11 cellular contexts compared by ENCODE assay signal in genomic region chr20:49913399-49914047, GRCh38. TPM values are rescaled to one million over a fixed set of nuclear protein-coding genes. Genes with fewer than 3 reads are reported as not detected.
DNase-seq lines count a peak whose midpoint lies in the region; ATAC-seq and TF ChIP-seq lines count a peak whose summit lies in the region.
"Had no signal": no experiment of that assay in that cellular context is flagged by ENCODE, and none has a peak within 500 bp of the region (broad histone marks: within the 10 kb centered on the region; RNA-seq: fewer than 3 reads in every experiment).

No MANE protein-coding gene starts in this region.

- H3K27me3 ChIP-seq in SK-N-SH (ENCODE audit: insufficient read depth): no peaks in the 10 kb centered on the region
- no peaks in the 10 kb centered on the region for H3K27me3 ChIP-seq in smooth muscle cell (ENCODE audit: low read depth)
- H3K27me3 ChIP-seq: cardiac muscle cell had no signal

- H4K20me1 ChIP-seq in SK-N-SH (ENCODE audit: insufficient read depth) (peaks cover 49% of the 10 kb centered on the region), smooth muscle cell (ENCODE audit: low read depth) (peaks cover 63% of the 10 kb centered on the region)

- no peaks in the 10 kb centered on the region for H3K9me2 ChIP-seq in SK-N-SH

- H3K36me3 ChIP-seq in SK-N-SH (replicated peaks in 1 of 2; ENCODE audit: control insufficient read depth in 1 of 2, insufficient read depth in 2 of 2, low read length in 1 of 2) (peaks cover 0 to 11% of the 10 kb centered on the region in 2 experiments), smooth muscle cell (ENCODE audit: low read depth) (no peaks in the 10 kb centered on the region)
- H3K36me3 ChIP-seq: cardiac muscle cell had no signal

- TF ChIP-seq RAD21 in SK-N-SH (IDR thresholded peaks at IDR 0.05; ENCODE audit: low read length): no peak

- H3K36me3 Mint-ChIP-seq in activated CD8-positive, alpha-beta T cell treated with anti-CD3 and anti-CD28 coated beads for 36 hours (ENCODE audit: low read depth): peaks cover 1% of the 10 kb centered on the region

- POLR2A ChIA-PET in SK-N-SH (lab: Yijun Ruan, JAX): no interaction called here
- POLR2A ChIA-PET in activated CD8-positive, alpha-beta T cell treated with anti-CD3 and anti-CD28 coated beads for 36 hours (lab: Charles Lee): interaction anchor here (0.6 to 1.1 kb wide), 4 partner anchors 9 to 317 kb away, joined by 3 to 5 read pairs (median 3); no protein-coding TSS in a partner anchor

- TF ChIP-seq CTCF in SK-N-SH (IDR thresholded peaks at IDR 0.05) (no peak), smooth muscle cell (IDR thresholded peaks at IDR 0.05; ENCODE audit: borderline replicate concordance, insufficient read depth, poor library complexity, severe bottlenecking) (no peak)
- no peak for TF ChIP-seq CTCF in activated CD8-positive, alpha-beta T cell treated with anti-CD3 and anti-CD28 coated beads for 36 hours (IDR thresholded peaks at IDR 0.05)

- H3K4me2 ChIP-seq in SK-N-SH: peak overlapping the region; percentile 98
- peak overlapping the region; percentile 95 for H3K4me2 ChIP-seq in smooth muscle cell

- H3K9me3 Mint-ChIP-seq in activated CD8-positive, alpha-beta T cell treated with anti-CD3 and anti-CD28 coated beads for 36 hours: no peaks in the 10 kb centered on the region

- WGBS in SK-N-SH (ENCODE audit: low lambda C conversion rate): 82% methylated on average over 16 of the region's 16 CpGs
- 77% methylated on average over 16 of the region's 16 CpGs for WGBS in smooth muscle cell (ENCODE audit: low lambda C conversion rate)

- peak overlapping the region; percentile 95 for H3K4me3 Mint-ChIP-seq in activated CD8-positive, alpha-beta T cell treated with anti-CD3 and anti-CD28 coated beads for 36 hours

- H3K4me3 ChIP-seq in SK-N-SH (ENCODE audit: low read depth in 2 of 2, low read length in 1 of 2) (peak overlapping the region; percentile 89 to 97; a peak in 3 of 4 replicates), smooth muscle cell (peak overlapping the region; percentile 94)

- intact Hi-C loops in activated CD8-positive, alpha-beta T cell treated with anti-CD3 and anti-CD28 coated beads for 36 hours (cut with micrococcal nuclease): no loop called here

- H3K79me2 ChIP-seq in SK-N-SH (ENCODE audit: insufficient read depth): peaks cover 66% of the 10 kb centered on the region
- H3K79me2 ChIP-seq in smooth muscle cell (ENCODE audit: low read depth): peaks cover 64% of the 10 kb centered on the region

- CTCF ChIA-PET in SK-N-SH (lab: Yijun Ruan, JAX): interaction anchor here (1.3 to 3.3 kb wide), 5 partner anchors 23 to 158 kb away, joined by 4 to 11 read pairs (median 5); partner anchors contain the start of gene RNF114
- CTCF ChIA-PET in activated CD8-positive, alpha-beta T cell treated with anti-CD3 and anti-CD28 coated beads for 36 hours (lab: Charles Lee): interaction anchor here (1.0 to 7.7 kb wide), 9 partner anchors 12 to 373 kb away, joined by 3 to 40 read pairs (median 3); no protein-coding TSS in a partner anchor

- peaks cover 30% of the 10 kb centered on the region for H3K4me1 Mint-ChIP-seq in activated CD8-positive, alpha-beta T cell treated with anti-CD3 and anti-CD28 coated beads for 36 hours (ENCODE audit: low read depth)

- peak overlapping the region; percentile 98; the same call in 1 of the 2 replicates for H3K9ac ChIP-seq in SK-N-SH
- H3K9ac ChIP-seq in smooth muscle cell (ENCODE audit: low read depth): no peak overlapping the region

- DNase-seq in SK-N-SH: no peak
- no peak for DNase-seq in activated CD8-positive, alpha-beta T cell treated with anti-CD3 and anti-CD28 coated beads for 36 hours
- peak; percentile 55 to 77 for DNase-seq in hippocampal formation (lab: John Stamatoyannopoulos, UW)
- no peak for DNase-seq in smooth muscle cell (lab: John Stamatoyannopoulos, UW; ENCODE audit: unreplicated experiment)
- DNase-seq in dermis blood vessel endothelial cell: no peak
- DNase-seq: left ventricle myocardium superior, T-helper 9 cell had no signal

- H3K4me1 ChIP-seq in SK-N-SH (ENCODE audit: control insufficient read depth in 1 of 2, insufficient read depth in 2 of 2, low read depth in 1 of 2, low read length in 1 of 2): peaks cover 0 to 19% of the 10 kb centered on the region in 2 experiments; a peak in 1 of 4 replicates
- peaks cover 21% of the 10 kb centered on the region for H3K4me1 ChIP-seq in smooth muscle cell (ENCODE audit: low read depth)

- no peak for TF ChIP-seq EP300 in SK-N-SH (IDR thresholded peaks at IDR 0.05; ENCODE audit: borderline replicate concordance in 1 of 2, low read depth in 1 of 2, low read length in 1 of 2)

- no peaks in the 10 kb centered on the region for H3K9me3 ChIP-seq in SK-N-SH
- H3K9me3 ChIP-seq in smooth muscle cell (replicated peaks; ENCODE audit: low read depth): no peaks in the 10 kb centered on the region

- H2AFZ ChIP-seq in SK-N-SH (ENCODE audit: low read depth) (no peak overlapping the region), smooth muscle cell (ENCODE audit: low read depth) (no peak overlapping the region)

- H3K27me3 Mint-ChIP-seq in activated CD8-positive, alpha-beta T cell treated with anti-CD3 and anti-CD28 coated beads for 36 hours: no peaks in the 10 kb centered on the region

- H3K27ac ChIP-seq in SK-N-SH (ENCODE audit: low read depth in 2 of 2, low read length in 1 of 2) (no peak overlapping the region), smooth muscle cell (ENCODE audit: low read depth) (peak overlapping the region; percentile 100)

- ATAC-seq in SK-N-SH treated with all-trans-retinoic acid at 6 μM for 48 hours: no peak
- ATAC-seq in activated CD8-positive, alpha-beta T cell treated with anti-CD3 and anti-CD28 coated beads for 36 hours: no peak
- no peak for ATAC-seq in HG02885 (IDR thresholded peaks at IDR 0.05; ENCODE audit: poor library complexity, unreplicated experiment)
- no peak for ATAC-seq in GM21423 (IDR thresholded peaks at IDR 0.05; ENCODE audit: unreplicated experiment)
- ATAC-seq: left ventricle myocardium superior had no signal

- H3F3A ChIP-seq in SK-N-SH (replicated peaks; ENCODE audit: insufficient read depth): peaks cover 9% of the 10 kb centered on the region
- H3F3A ChIP-seq in smooth muscle cell (ENCODE audit: low read depth): peaks cover 5% of the 10 kb centered on the region

- H3K27ac Mint-ChIP-seq in activated CD8-positive, alpha-beta T cell treated with anti-CD3 and anti-CD28 coated beads for 36 hours: peak overlapping the region; percentile 80

TF ChIP-seq in SK-N-SH, 30 proteins besides CTCF, POLR2A, EP300 and RAD21 (continues in another document):
- no peak for TF ChIP-seq FOXM1 (IDR thresholded peaks at IDR 0.05; ENCODE audit: low read depth)
- TF ChIP-seq JUND (IDR thresholded peaks at IDR 0.05): no peak

TF ChIP-seq in SK-N-SH treated with all-trans-retinoic acid at 6 μM for 48 hours, 23 proteins besides CTCF, POLR2A, EP300 and RAD21:
- no peak for TF ChIP-seq RARB (CRISPR knock-in tag; IDR thresholded peaks at IDR 0.05)
- TF ChIP-seq TOX (CRISPR knock-in tag; IDR thresholded peaks at IDR 0.05; ENCODE audit: borderline replicate concordance): no peak
- no peak for TF ChIP-seq ZC3H10 (CRISPR knock-in tag; IDR thresholded peaks at IDR 0.05)
- TF ChIP-seq ARNTL (CRISPR knock-in tag; IDR thresholded peaks at IDR 0.05; ENCODE audit: borderline replicate concordance, low read depth): no peak
- TF ChIP-seq PPARA (CRISPR knock-in tag; IDR thresholded peaks at IDR 0.05; ENCODE audit: borderline replicate concordance): no peak
- TF ChIP-seq OSR1 (CRISPR knock-in tag; IDR thresholded peaks at IDR 0.05): no peak
- no peak for TF ChIP-seq BACH2 (CRISPR knock-in tag; IDR thresholded peaks at IDR 0.05; ENCODE audit: borderline replicate concordance)
- no peak for TF ChIP-seq CSDC2 (CRISPR knock-in tag; IDR thresholded peaks at IDR 0.05)
- no peak for TF ChIP-seq ISL1 (CRISPR knock-in tag; IDR thresholded peaks at IDR 0.05)

RNA-seq across cellular contexts. Expression of gene SPATA2, which starts 1.8 kb away (rescaled TPM):
- 5.8 and 7.2 TPM in 2 replicates for polyA plus RNA-seq in SK-N-SH (2012; rRNA removed)
- 4.6 and 5.7 TPM in 2 replicates for polyA plus RNA-seq in SK-N-SH (2012; cell fraction: cytosol; rRNA removed)
- polyA plus RNA-seq in SK-N-SH (2012; cell fraction: nucleus; rRNA removed): 7.8 and 8.4 TPM in 2 replicates
- 1 to 10 TPM; 6.2 to 7.4 TPM for total RNA-seq in activated CD8-positive, alpha-beta T cell treated with anti-CD3 and anti-CD28 coated beads for 36 hours
- total RNA-seq in smooth muscle cell: 3.3 and 3.9 TPM in 2 replicates
- polyA plus RNA-seq in smooth muscle cell: 9.1 and 9.9 TPM in 2 replicates
- total RNA-seq in dermis blood vessel endothelial cell: 1.2 and 2.4 TPM in 2 replicates

RNA-seq across cellular contexts. Expression of gene RNF114, which starts 22.7 kb away (rescaled TPM):
- polyA plus RNA-seq in SK-N-SH (2012; rRNA removed) (30.2 and 55.0 TPM in 2 replicates), smooth muscle cell (80.5 and 87.2 TPM in 2 replicates)
- polyA plus RNA-seq in SK-N-SH (2012; cell fraction: cytosol; rRNA removed): 37.4 and 52.4 TPM in 2 replicates
- 53.4 and 58.8 TPM in 2 replicates for polyA plus RNA-seq in SK-N-SH (2012; cell fraction: nucleus; rRNA removed)
- 10 to 100 TPM; 68.4 to 70.5 TPM for total RNA-seq in activated CD8-positive, alpha-beta T cell treated with anti-CD3 and anti-CD28 coated beads for 36 hours
- total RNA-seq in smooth muscle cell (54.2 and 62.7 TPM in 2 replicates), dermis blood vessel endothelial cell (69.4 and 169 TPM in 2 replicates)

Comparison
In these comparisons a context has a peak if more than half of its experiments do, and no peak if none do; other contexts are left out.
1. DNase-seq: peak in hippocampal formation (2 of 2); none in SK-N-SH (single experiment), activated CD8-positive, alpha-beta T cell treated with anti-CD3 and anti-CD28 coated beads for 36 hours (single experiment), smooth muscle cell (single experiment) and dermis blood vessel endothelial cell (single experiment).